ENCODE assay signal across 26 cellular contexts in genomic region chr10:22900841-22901601, GRCh38. TPM values are rescaled to one million over a fixed set of nuclear protein-coding genes. Genes with fewer than 3 reads are reported as not detected.
"Had no signal": no experiment of that assay in that cellular context is flagged by ENCODE, and none has a peak within 500 bp of the region (broad histone marks: within the 10 kb centered on the region; RNA-seq: fewer than 3 reads in every experiment).

No MANE protein-coding gene starts in this region.

- H3K4me3 ChIP-seq: body of pancreas, cardiac muscle cell, coronary artery, dorsolateral prefrontal cortex, ovary, spleen, uterus had no signal

- DNase-seq: activated B cell treated with CpG ODN at 0.5 μM for 24 hours; activated CD4-positive, alpha-beta T cell treated with anti-CD3 and anti-CD28 coated beads for 36 hours; activated CD8-positive, alpha-beta memory T cell treated with anti-CD3 and anti-CD28 coated beads, Interleukin-2, amount 10 ng/mL, durations not matched to agents 7 days and 5 days; activated CD8-positive, alpha-beta T cell treated with anti-CD3 and anti-CD28 coated beads, Interleukin-2, amount 10 ng/mL, durations not matched to agents 7 days and 5 days; activated naive CD4-positive, alpha-beta T cell; activated T-cell treated with anti-CD3 and anti-CD28 coated beads, Interleukin-2, amount 50 U/mL, for 48 hours; body of pancreas; dorsolateral prefrontal cortex; effector memory CD4-positive, alpha-beta T cell; foreskin fibroblast; mammary epithelial cell; naive thymus-derived CD4-positive, alpha-beta T cell; ovary; retina; spleen; stimulated activated naive CD4-positive, alpha-beta T cell; T-helper 1 cell; trophoblast cell; uterus had no signal

- H3K4me1 ChIP-seq: body of pancreas, spleen, uterus had no signal

- H3K27me3 ChIP-seq: body of pancreas, cardiac muscle cell, dorsolateral prefrontal cortex, ovary, spleen, uterus had no signal

- ATAC-seq: activated CD4-positive, alpha-beta T cell treated with anti-CD3 and anti-CD28 coated beads for 36 hours; activated CD8-positive, alpha-beta memory T cell treated with anti-CD3 and anti-CD28 coated beads, Interleukin-2, amount 10 ng/mL, durations not matched to agents 7 days and 5 days; activated CD8-positive, alpha-beta T cell treated with anti-CD3 and anti-CD28 coated beads, Interleukin-2, amount 10 ng/mL, durations not matched to agents 7 days and 5 days; activated naive CD4-positive, alpha-beta T cell treated with anti-CD3 and anti-CD28 coated beads, Interleukin-2, amount 50 U/mL, for 72 hours; body of pancreas; naive thymus-derived CD4-positive, alpha-beta T cell had no signal

- H3K36me3 ChIP-seq: cardiac muscle cell, ovary, spleen, uterus had no signal

- H3K9me3 ChIP-seq: body of pancreas, ovary, uterus had no signal

- H3K27ac ChIP-seq: body of pancreas, cardiac muscle cell, dorsolateral prefrontal cortex, ovary, spleen, uterus had no signal

RNA-seq across cellular contexts. Expression of gene ARMC3, which starts 26.8 kb away (rescaled TPM):
- total RNA-seq: activated B cell treated with CpG ODN at 0.5 μM for 24 hours; activated CD4-positive, alpha-beta T cell treated with anti-CD3 and anti-CD28 coated beads for 36 hours; activated CD8-positive, alpha-beta memory T cell treated with anti-CD3 and anti-CD28 coated beads, Interleukin-2, amount 10 ng/mL, durations not matched to agents 7 days and 5 days; activated CD8-positive, alpha-beta T cell treated with anti-CD3 and anti-CD28 coated beads, Interleukin-2, amount 10 ng/mL, durations not matched to agents 7 days and 5 days; activated naive CD4-positive, alpha-beta T cell treated with anti-CD3 and anti-CD28 coated beads, Interleukin-2, amount 50 U/mL, for 72 hours; activated T-helper 2 cell treated with anti-CD3 and anti-CD28 coated beads, Interferon-gamma antibody, Interleukin-2, Interleukin-4, amounts not matched to agents 10 μg/mL and 5 μg/mL and 100 μg/mL, durations not matched to agents 14 hours and 24 hours and 36 hours; cardiac muscle cell; fibroblast of lung; glomerular endothelial cell; mammary epithelial cell; naive thymus-derived CD4-positive, alpha-beta T cell had no signal
- polyA plus RNA-seq: cardiac muscle cell; fibroblast of lung; liver; naive thymus-derived CD4-positive, alpha-beta T cell; ovary; spleen had no signal
